In genomic region chr12:98595152-98595988, GRCh38 we compare ENCODE assay signal across 8 cellular contexts. TPM values are rescaled to one million over a fixed set of nuclear protein-coding genes. Genes with fewer than 3 reads are reported as not detected.
A peak's percentile ranks its signal among the peaks of the same experiment; 100 is the strongest.
DNase-seq lines count a peak whose midpoint lies in the region; ATAC-seq and TF ChIP-seq lines count a peak whose summit lies in the region.

No MANE protein-coding gene starts in this region.

- peaks cover 57% of the 10 kb centered on the region for H3K79me2 ChIP-seq in ACC112 (ENCODE audit: control insufficient read depth, insufficient read depth, low read length, unreplicated experiment)

- no peak for TF ChIP-seq CTCF in thoracic aorta (IDR thresholded peaks at IDR 0.05)

- ATAC-seq in thoracic aorta (ENCODE audit: insufficient number of reproducible peaks, low FRiP score, low read depth) (no peak), HG03045 (IDR thresholded peaks at IDR 0.05; ENCODE audit: unreplicated experiment) (no peak)

- no peaks in the 10 kb centered on the region for H3K9me3 ChIP-seq in thoracic aorta

- H3K27me3 ChIP-seq in ACC112 (ENCODE audit: insufficient read depth, low read length) (no peaks in the 10 kb centered on the region), thoracic aorta (replicated peaks; ENCODE audit: insufficient read depth) (no peaks in the 10 kb centered on the region)

- DNase-seq in HS-27A (ENCODE audit: low read depth) (peak; percentile 64), amniotic epithelial cell (ENCODE audit: low read depth) (peak; percentile 62), kidney glomerular epithelial cell (lab: John Stamatoyannopoulos, UW) (peak; percentile 65), thoracic aorta (ENCODE audit: low spot score) (no peak), amygdala (lab: John Stamatoyannopoulos, UW) (no peak), UCSD-AML1 (lab: John Stamatoyannopoulos, UW; ENCODE audit: unreplicated experiment) (no peak)

- peaks cover 32% of the 10 kb centered on the region for H3K36me3 ChIP-seq in ACC112 (ENCODE audit: insufficient read depth, low read length)
- H3K36me3 ChIP-seq in thoracic aorta, result peaks cover 22% of the 10 kb centered on the region

- H2AFZ ChIP-seq in ACC112 (ENCODE audit: low read length, unreplicated experiment), result no peak overlapping the region

- H3K4me3 ChIP-seq in ACC112 (ENCODE audit: low read depth, low read length) (peak overlapping the region; percentile 81), thoracic aorta (peak overlapping the region; percentile 99)

- peak overlapping the region; percentile 79 for H3K27ac ChIP-seq in ACC112 (ENCODE audit: low read depth, low read length)
- peak overlapping the region in 1 of 2 donors; percentile 90 for H3K27ac ChIP-seq in thoracic aorta

- H3K4me1 ChIP-seq in ACC112 (ENCODE audit: control insufficient read depth, insufficient read depth, low read length, unreplicated experiment) (peaks cover 5% of the 10 kb centered on the region), thoracic aorta (ENCODE audit: control insufficient read depth in 1 of 2, low read depth in 2 of 2) (peaks cover 14 to 20% of the 10 kb centered on the region in 2 donors)

RNA-seq across cellular contexts. Expression of gene SLC25A3, which starts 1.9 kb away (rescaled TPM):
- total RNA-seq in thoracic aorta, result 100 to 1,000 TPM; 362 to 445 TPM

RNA-seq across cellular contexts. Expression of gene IKBIP, which starts 49.2 kb away (rescaled TPM):
- total RNA-seq in thoracic aorta, result 10 to 100 TPM; 12.3 to 15.2 TPM

RNA-seq across cellular contexts. Expression of gene APAF1, which starts 49.7 kb away (rescaled TPM):
- total RNA-seq in thoracic aorta, result 10 to 100 TPM; 16.0 to 19.8 TPM

Comparison
In these comparisons a context has a peak if more than half of its experiments do, and no peak if none do; other contexts are left out.
1. DNase-seq: peak in HS-27A (single experiment), amniotic epithelial cell (single experiment) and kidney glomerular epithelial cell (single experiment); none in thoracic aorta (single experiment), amygdala (0 of 56) and UCSD-AML1 (single experiment).